In genomic region chr12:58775396-58775795, GRCh38 we compare ENCODE assay signal across 24 cellular contexts.
"Had no signal": no experiment of that assay in that cellular context is flagged by ENCODE, and none has a peak within 500 bp of the region (broad histone marks: within the 10 kb centered on the region; RNA-seq: fewer than 3 reads in every experiment).

No MANE protein-coding gene starts in this region.

- ATAC-seq: effector memory CD8-positive, alpha-beta T cell; esophagus mucosa; gastrocnemius medialis; heart right ventricle; left lung; left ventricle myocardium superior; lower lobe of right lung; naive thymus-derived CD4-positive, alpha-beta T cell had no signal

- DNase-seq: colonic mucosa; cortex of kidney; effector CD8-positive, alpha-beta T cell; effector memory CD8-positive, alpha-beta T cell; endodermal cell; erythroblast; esophagus squamous epithelium; foreskin fibroblast; gastrocnemius medialis; glutamatergic neuron; head of caudate nucleus; heart right ventricle; hippocampal formation; islet precursor cell; kidney; kidney glomerular epithelial cell; left lung; left ventricle myocardium superior; lower lobe of right lung; mesenchymal stem cell; naive thymus-derived CD4-positive, alpha-beta T cell had no signal

- H3K4me3 ChIP-seq: colonic mucosa, esophagus squamous epithelium, gastrocnemius medialis, heart right ventricle, left lung, lower lobe of right lung had no signal

- FAIRE-seq: endometrium, kidney had no signal

- H3K4me1 ChIP-seq: colonic mucosa, esophagus squamous epithelium, gastrocnemius medialis, left lung, lower lobe of right lung had no signal

- H3K9me3 ChIP-seq: colonic mucosa, esophagus squamous epithelium, gastrocnemius medialis, lower lobe of right lung had no signal

- H3K27me3 ChIP-seq: colonic mucosa, esophagus squamous epithelium, gastrocnemius medialis, heart right ventricle, left lung had no signal

- H3K27ac ChIP-seq: colonic mucosa, epithelial cell of prostate, esophagus squamous epithelium, gastrocnemius medialis, left lung, lower lobe of right lung had no signal

- H3K36me3 ChIP-seq: colonic mucosa, esophagus squamous epithelium, gastrocnemius medialis, heart right ventricle, left lung, lower lobe of right lung had no signal
